In the genomic region with DNA sequence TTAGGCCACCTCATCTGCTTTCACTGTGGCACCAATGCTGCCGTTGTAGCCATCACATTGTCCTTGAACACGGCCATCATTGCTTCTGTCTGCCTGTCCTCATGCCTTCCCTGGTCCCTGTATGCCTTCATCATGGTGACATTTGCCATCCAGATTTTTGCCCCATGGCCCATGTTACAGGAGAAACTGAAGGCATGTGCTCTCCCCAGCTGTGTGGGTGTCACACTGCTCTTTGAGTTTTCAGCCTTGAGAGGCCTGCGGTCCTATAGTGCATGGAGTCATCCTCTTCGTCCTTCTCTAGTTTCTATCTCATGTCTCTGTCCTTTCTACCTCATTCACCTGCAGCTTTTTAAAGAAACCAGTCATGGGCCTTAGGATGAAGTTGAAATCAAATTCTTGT, we compare ENCODE assay signal across 36 cellular contexts. TPM values are rescaled to one million over a fixed set of nuclear protein-coding genes. Genes with fewer than 3 reads are reported as not detected.
"Had no signal": no experiment of that assay in that cellular context is flagged by ENCODE, and none has a peak within 500 bp of the region (broad histone marks: within the 10 kb centered on the region; RNA-seq: fewer than 3 reads in every experiment).

No MANE protein-coding gene starts in this region.

- H3K4me3 ChIP-seq: adrenal gland, body of pancreas, breast epithelium had no signal

- FAIRE-seq: astrocyte, TTC549 had no signal

- H3K27me3 ChIP-seq: body of pancreas, brain microvascular endothelial cell, breast epithelium had no signal

- H3K4me1 ChIP-seq: adrenal gland, breast epithelium had no signal

- H3K9me3 ChIP-seq: body of pancreas, breast epithelium had no signal

- H3K27ac ChIP-seq: adrenal gland, body of pancreas, brain microvascular endothelial cell, breast epithelium, VCaP had no signal

- ATAC-seq: activated CD8-positive, alpha-beta T cell treated with anti-CD3 and anti-CD28 coated beads for 36 hours; activated naive CD4-positive, alpha-beta T cell treated with anti-CD3 and anti-CD28 coated beads, Interleukin-2, amount 50 U/mL, for 72 hours; activated T-cell treated with anti-CD3 and anti-CD28 coated beads, Interleukin-2, amount 50 U/mL, for 4 hours; activated T-cell treated with anti-CD3 and anti-CD28 coated beads, Interleukin-2, amount 50 U/mL, for 72 hours; activated T-helper 17 cell treated with anti-CD3 and anti-CD28 coated beads, Interleukin-2, amount 50 U/mL, for 72 hours; body of pancreas had no signal

- DNase-seq: activated B cell treated with CpG ODN at 0.5 μM for 24 hours; activated CD4-positive, alpha-beta memory T cell treated with anti-CD3 and anti-CD28 coated beads for 36 hours; activated CD4-positive, alpha-beta T cell treated with anti-CD3 and anti-CD28 coated beads for 4 hours; activated CD4-positive, alpha-beta T cell treated with anti-CD3 and anti-CD28 coated beads, Interleukin-2, amount 10 ng/mL, durations not matched to agents 24 days and 14 days; activated CD4-positive, alpha-beta T cell treated with anti-CD3 and anti-CD28 coated beads, Interleukin-2, amount 50 U/mL, for 1 hour; activated CD4-positive, alpha-beta T cell treated with anti-CD3 and anti-CD28 coated beads, Interleukin-2, amount 50 U/mL, for 4 hours; activated CD4-positive, CD25-positive, alpha-beta regulatory T cell treated with anti-CD3 and anti-CD28 coated beads, Interleukin-2, amount 50 U/mL, for 72 hours; activated CD8-positive, alpha-beta memory T cell treated with anti-CD3 and anti-CD28 coated beads, Interleukin-2, amount 50 U/mL, for 4 hours; activated CD8-positive, alpha-beta T cell treated with anti-CD3 and anti-CD28 coated beads for 36 hours; activated effector memory CD4-positive, alpha-beta T cell treated with anti-CD3 and anti-CD28 coated beads, Interleukin-2, amount 50 U/mL, for 16 hours; activated gamma-delta T cell treated with Interleukin-2 at 50 U/mL for 16 hours; activated naive CD4-positive, alpha-beta T cell; activated naive CD4-positive, alpha-beta T cell treated with anti-CD3 and anti-CD28 coated beads for 36 hours; activated naive CD4-positive, alpha-beta T cell treated with anti-CD3 and anti-CD28 coated beads, Interleukin-2, amount 50 U/mL, for 16 hours; activated naive CD8-positive, alpha-beta T cell treated with anti-CD3 and anti-CD28 coated beads for 36 hours; activated T-cell treated with anti-CD3 and anti-CD28 coated beads for 4 hours; activated T-cell treated with anti-CD3 and anti-CD28 coated beads, Interleukin-2, amount 50 U/mL, for 1 hour; activated T-cell treated with anti-CD3 and anti-CD28 coated beads, Interleukin-2, amount 50 U/mL, for 4 hours; activated T-cell treated with anti-CD3 and anti-CD28 coated beads, Interleukin-2, amount 50 U/mL, for 72 hours; adrenal gland; amniotic stem cell; aorta; body of pancreas; brain microvascular endothelial cell; central memory CD4-positive, alpha-beta T cell; T-helper 2 cell; T-helper 9 cell had no signal

- H3K36me3 ChIP-seq: adrenal gland, brain microvascular endothelial cell, breast epithelium had no signal

RNA-seq across cellular contexts. Expression of a gene that starts 6.2 kb away (rescaled TPM):
- total RNA-seq: activated B cell treated with CpG ODN at 0.5 μM for 24 hours; activated CD4-positive, alpha-beta memory T cell treated with anti-CD3 and anti-CD28 coated beads for 36 hours; activated CD4-positive, alpha-beta T cell treated with anti-CD3 and anti-CD28 coated beads, Interleukin-2, amount 10 ng/mL, durations not matched to agents 24 days and 14 days; activated CD8-positive, alpha-beta memory T cell treated with anti-CD3 and anti-CD28 coated beads for 36 hours; activated CD8-positive, alpha-beta T cell treated with anti-CD3 and anti-CD28 coated beads for 36 hours; activated naive CD4-positive, alpha-beta T cell treated with anti-CD3 and anti-CD28 coated beads for 36 hours; activated naive CD4-positive, alpha-beta T cell treated with anti-CD3 and anti-CD28 coated beads, Interleukin-2, amount 50 U/mL, for 72 hours; activated naive CD8-positive, alpha-beta T cell treated with anti-CD3 and anti-CD28 coated beads for 36 hours; activated T-cell treated with anti-CD3 and anti-CD28 coated beads, Interleukin-2, amount 50 U/mL, for 72 hours; activated T-helper 1 cell treated with anti-CD3 and anti-CD28 coated beads, Interleukin-12 subunit alpha, Interleukin-12 subunit beta, Interleukin-2, Interleukin-4 antibody, amounts not matched to agents 30 ng/mL and 10 ng/mL and 1 ng/mL, durations not matched to agents 14 hours and 24 hours and 36 hours; activated T-helper 17 cell treated with anti-CD3 and anti-CD28 coated beads, Interleukin-2, amount 50 U/mL, for 72 hours; aorta; astrocyte; body of pancreas; cardiac septum had no signal
